Comparison of ENCODE assay signal across 1 cellular context in genomic region chr20:8647868-8648495, GRCh38.
TF ChIP-seq lines count a peak whose summit lies in the region.

No MANE protein-coding gene starts in this region.

TF ChIP-seq in HepG2, 621 proteins besides CTCF, POLR2A, EP300 and RAD21 (continued from another document):
- TF ChIP-seq, protein P1, sequence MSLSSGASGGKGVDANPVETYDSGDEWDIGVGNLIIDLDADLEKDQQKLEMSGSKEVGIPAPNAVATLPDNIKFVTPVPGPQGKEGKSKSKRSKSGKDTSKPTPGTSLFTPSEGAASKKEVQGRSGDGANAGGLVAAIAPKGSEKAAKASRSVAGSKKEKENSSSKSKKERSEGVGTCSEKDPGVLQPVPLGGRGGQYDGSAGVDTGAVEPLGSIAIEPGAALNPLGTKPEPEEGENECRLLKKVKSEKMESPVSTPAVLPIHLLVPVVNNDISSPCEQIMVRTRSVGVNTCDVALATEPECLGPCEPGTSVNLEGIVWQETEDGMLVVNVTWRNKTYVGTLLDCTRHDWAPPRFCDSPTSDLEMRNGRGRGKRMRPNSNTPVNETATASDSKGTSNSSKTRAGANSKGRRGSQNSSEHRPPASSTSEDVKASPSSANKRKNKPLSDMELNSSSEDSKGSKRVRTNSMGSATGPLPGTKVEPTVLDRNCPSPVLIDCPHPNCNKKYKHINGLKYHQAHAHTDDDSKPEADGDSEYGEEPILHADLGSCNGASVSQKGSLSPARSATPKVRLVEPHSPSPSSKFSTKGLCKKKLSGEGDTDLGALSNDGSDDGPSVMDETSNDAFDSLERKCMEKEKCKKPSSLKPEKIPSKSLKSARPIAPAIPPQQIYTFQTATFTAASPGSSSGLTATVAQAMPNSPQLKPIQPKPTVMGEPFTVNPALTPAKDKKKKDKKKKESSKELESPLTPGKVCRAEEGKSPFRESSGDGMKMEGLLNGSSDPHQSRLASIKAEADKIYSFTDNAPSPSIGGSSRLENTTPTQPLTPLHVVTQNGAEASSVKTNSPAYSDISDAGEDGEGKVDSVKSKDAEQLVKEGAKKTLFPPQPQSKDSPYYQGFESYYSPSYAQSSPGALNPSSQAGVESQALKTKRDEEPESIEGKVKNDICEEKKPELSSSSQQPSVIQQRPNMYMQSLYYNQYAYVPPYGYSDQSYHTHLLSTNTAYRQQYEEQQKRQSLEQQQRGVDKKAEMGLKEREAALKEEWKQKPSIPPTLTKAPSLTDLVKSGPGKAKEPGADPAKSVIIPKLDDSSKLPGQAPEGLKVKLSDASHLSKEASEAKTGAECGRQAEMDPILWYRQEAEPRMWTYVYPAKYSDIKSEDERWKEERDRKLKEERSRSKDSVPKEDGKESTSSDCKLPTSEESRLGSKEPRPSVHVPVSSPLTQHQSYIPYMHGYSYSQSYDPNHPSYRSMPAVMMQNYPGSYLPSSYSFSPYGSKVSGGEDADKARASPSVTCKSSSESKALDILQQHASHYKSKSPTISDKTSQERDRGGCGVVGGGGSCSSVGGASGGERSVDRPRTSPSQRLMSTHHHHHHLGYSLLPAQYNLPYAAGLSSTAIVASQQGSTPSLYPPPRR (CRISPR knock-in tag; IDR thresholded peaks at IDR 0.05; ENCODE audit: borderline replicate concordance), result no peak
- TF ChIP-seq HIVEP1 (CRISPR knock-in tag; IDR thresholded peaks at IDR 0.05) (no peak), PAX8 (CRISPR knock-in tag; IDR thresholded peaks at IDR 0.05; ENCODE audit: borderline replicate concordance) (no peak), ZBED4 (CRISPR knock-in tag; IDR thresholded peaks at IDR 0.05; ENCODE audit: borderline replicate concordance) (no peak), ZZZ3 (CRISPR knock-in tag; IDR thresholded peaks at IDR 0.05; ENCODE audit: borderline replicate concordance) (no peak), BORCS8-MEF2B (CRISPR knock-in tag; IDR thresholded peaks at IDR 0.05) (no peak), HNF4G (IDR thresholded peaks at IDR 0.05; ENCODE audit: borderline replicate concordance, low read depth, low read length) (no peak), HNF4G (CRISPR knock-in tag; IDR thresholded peaks at IDR 0.05; ENCODE audit: borderline replicate concordance, low read depth) (no peak), ZNF670 (CRISPR knock-in tag; IDR thresholded peaks at IDR 0.05; ENCODE audit: borderline replicate concordance) (no peak), RAD51 (IDR thresholded peaks at IDR 0.05; ENCODE audit: borderline replicate concordance) (no peak), BCL6 (CRISPR knock-in tag; IDR thresholded peaks at IDR 0.05) (no peak), WIZ (CRISPR knock-in tag; IDR thresholded peaks at IDR 0.05) (no peak), ZFYVE20 (CRISPR knock-in tag; IDR thresholded peaks at IDR 0.05; ENCODE audit: borderline replicate concordance, low read depth) (no peak)
- TF ChIP-seq, protein P2, sequence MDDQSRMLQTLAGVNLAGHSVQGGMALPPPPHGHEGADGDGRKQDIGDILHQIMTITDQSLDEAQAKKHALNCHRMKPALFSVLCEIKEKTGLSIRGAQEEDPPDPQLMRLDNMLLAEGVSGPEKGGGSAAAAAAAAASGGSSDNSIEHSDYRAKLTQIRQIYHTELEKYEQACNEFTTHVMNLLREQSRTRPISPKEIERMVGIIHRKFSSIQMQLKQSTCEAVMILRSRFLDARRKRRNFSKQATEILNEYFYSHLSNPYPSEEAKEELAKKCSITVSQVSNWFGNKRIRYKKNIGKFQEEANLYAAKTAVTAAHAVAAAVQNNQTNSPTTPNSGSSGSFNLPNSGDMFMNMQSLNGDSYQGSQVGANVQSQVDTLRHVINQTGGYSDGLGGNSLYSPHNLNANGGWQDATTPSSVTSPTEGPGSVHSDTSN (CRISPR knock-in tag; IDR thresholded peaks at IDR 0.05; ENCODE audit: borderline replicate concordance), result no peak
- TF ChIP-seq, protein P3, sequence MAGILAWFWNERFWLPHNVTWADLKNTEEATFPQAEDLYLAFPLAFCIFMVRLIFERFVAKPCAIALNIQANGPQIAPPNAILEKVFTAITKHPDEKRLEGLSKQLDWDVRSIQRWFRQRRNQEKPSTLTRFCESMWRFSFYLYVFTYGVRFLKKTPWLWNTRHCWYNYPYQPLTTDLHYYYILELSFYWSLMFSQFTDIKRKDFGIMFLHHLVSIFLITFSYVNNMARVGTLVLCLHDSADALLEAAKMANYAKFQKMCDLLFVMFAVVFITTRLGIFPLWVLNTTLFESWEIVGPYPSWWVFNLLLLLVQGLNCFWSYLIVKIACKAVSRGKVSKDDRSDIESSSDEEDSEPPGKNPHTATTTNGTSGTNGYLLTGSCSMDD (CRISPR knock-in tag; IDR thresholded peaks at IDR 0.05), result no peak
